ENCODE assay signal across 10 cellular contexts in the genomic region with DNA sequence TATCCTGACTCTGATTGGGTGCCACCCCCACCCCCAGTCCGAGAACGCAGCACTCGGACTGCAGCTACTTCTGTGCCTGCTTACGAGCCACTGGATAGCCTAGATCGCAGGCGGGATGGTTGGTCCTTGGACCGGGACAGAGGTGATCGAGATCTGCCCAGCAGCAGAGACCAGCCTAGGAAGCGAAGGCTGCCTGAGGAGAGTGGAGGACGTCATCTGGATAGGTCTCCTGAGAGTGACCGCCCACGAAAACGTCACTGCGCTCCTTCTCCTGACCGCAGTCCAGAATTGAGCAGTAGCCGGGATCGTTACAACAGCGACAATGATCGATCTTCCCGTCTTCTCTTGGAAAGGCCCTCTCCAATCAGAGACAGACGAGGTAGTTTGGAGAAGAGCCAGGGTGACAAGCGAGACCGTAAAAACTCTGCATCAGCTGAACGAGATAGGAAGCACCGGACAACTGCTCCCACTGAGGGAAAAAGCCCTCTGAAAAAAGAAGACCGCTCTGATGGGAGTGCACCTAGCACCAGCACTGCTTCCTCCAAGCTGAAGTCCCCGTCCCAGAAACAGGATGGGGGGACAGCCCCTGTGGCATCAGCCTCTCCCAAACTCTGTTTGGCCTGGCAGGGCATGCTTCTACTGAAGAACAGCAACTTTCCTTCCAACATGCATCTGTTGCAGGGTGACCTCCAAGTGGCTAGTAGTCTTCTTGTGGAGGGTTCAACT. TPM values are rescaled to one million over a fixed set of nuclear protein-coding genes. Genes with fewer than 3 reads are reported as not detected.
DNase-seq lines count a peak whose midpoint lies in the region; ATAC-seq and TF ChIP-seq lines count a peak whose summit lies in the region.
"Had no signal": no experiment of that assay in that cellular context is flagged by ENCODE, and none has a peak within 500 bp of the region (broad histone marks: within the 10 kb centered on the region; RNA-seq: fewer than 3 reads in every experiment).

No MANE protein-coding gene starts in this region.

- H3K36me3 ChIP-seq in breast epithelium (no peaks in the 10 kb centered on the region), OCI-LY7 (ENCODE audit: insufficient read depth, low read length) (peaks cover 68% of the 10 kb centered on the region)

- H3K4me3 ChIP-seq in breast epithelium: peak overlapping the region in 2 of 3 donors; percentile 85 to 94
- peak overlapping the region; percentile 93 for H3K4me3 ChIP-seq in OCI-LY7 (ENCODE audit: low read depth, low read length, poor library complexity, severe bottlenecking)
- peak overlapping the region; percentile 99 for H3K4me3 ChIP-seq in fibroblast of villous mesenchyme (ENCODE audit: low read depth, low read length)

- no peak overlapping the region for H2AFZ ChIP-seq in OCI-LY7 (ENCODE audit: low read length)

- H3K27me3 ChIP-seq in breast epithelium: no peaks in the 10 kb centered on the region

- peaks cover 85% of the 10 kb centered on the region for H3K79me2 ChIP-seq in OCI-LY7 (ENCODE audit: insufficient read depth, low read depth, low read length)

- CTCF ChIA-PET in MCF 10A (lab: Yijun Ruan, JAX) (interaction anchor here (1.1 to 7.1 kb wide), 4 partner anchors 28 to 132 kb away, joined by 3 to 43 read pairs (median 4); no protein-coding TSS in a partner anchor), OCI-LY7 (lab: Charles Lee; ENCODE audit: unreplicated experiment) (interaction anchor here (0.9 kb wide), 1 partner anchor 70 kb away, joined by 3 read pairs; no protein-coding TSS in a partner anchor)

- no peaks in the 10 kb centered on the region for H3K9me3 Mint-ChIP-seq in MCF 10A (ENCODE audit: unreplicated experiment)
- no peaks in the 10 kb centered on the region for H3K9me3 Mint-ChIP-seq in stimulated activated naive CD8-positive, alpha-beta T cell treated with anti-CD3 and anti-CD28 coated beads, Interleukin-15, amount 100 ng/mL, for 72 hours

- H3K27me3 Mint-ChIP-seq in MCF 10A (ENCODE audit: insufficient read depth, unreplicated experiment): no peaks in the 10 kb centered on the region
- H3K27me3 Mint-ChIP-seq in stimulated activated naive CD8-positive, alpha-beta T cell treated with anti-CD3 and anti-CD28 coated beads, Interleukin-15, amount 100 ng/mL, for 72 hours: no peaks in the 10 kb centered on the region
- H3K27me3 Mint-ChIP-seq: activated naive CD8-positive, alpha-beta T cell had no signal

- H4K20me1 ChIP-seq in OCI-LY7 (ENCODE audit: insufficient read depth, low read length): peaks cover 59% of the 10 kb centered on the region

- intact Hi-C loops in breast epithelium (cut with DNase I; ENCODE audit: low total_unique reads): no loop called here
- intact Hi-C loops in MCF 10A (cut with micrococcal nuclease): no loop called here
- intact Hi-C loops in OCI-LY7 (cut with micrococcal nuclease; ENCODE audit: unreplicated experiment): no loop called here

- H3K4me3 Mint-ChIP-seq in MCF 10A (ENCODE audit: unreplicated experiment): no peak overlapping the region
- no peak overlapping the region for H3K4me3 Mint-ChIP-seq in stimulated activated naive CD8-positive, alpha-beta T cell treated with anti-CD3 and anti-CD28 coated beads, Interleukin-15, amount 100 ng/mL, for 72 hours
- H3K4me3 Mint-ChIP-seq: activated naive CD8-positive, alpha-beta T cell had no signal

- no peaks in the 10 kb centered on the region for H3K9me2 ChIP-seq in OCI-LY7 (ENCODE audit: insufficient read depth, low read length)

- H3K4me1 Mint-ChIP-seq in MCF 10A (ENCODE audit: insufficient read depth, unreplicated experiment): peaks cover 46% of the 10 kb centered on the region
- peaks cover 68% of the 10 kb centered on the region for H3K4me1 Mint-ChIP-seq in stimulated activated naive CD8-positive, alpha-beta T cell treated with anti-CD3 and anti-CD28 coated beads, Interleukin-15, amount 100 ng/mL, for 72 hours

- no peak for TF ChIP-seq POLR2A in breast epithelium (IDR thresholded peaks at IDR 0.05)

- no peak for ATAC-seq in stimulated activated naive CD8-positive, alpha-beta T cell treated with anti-CD3 and anti-CD28 coated beads, Interleukin-15, amount 100 ng/mL, for 72 hours
- ATAC-seq in HG03571 (IDR thresholded peaks at IDR 0.05; ENCODE audit: unreplicated experiment): no peak
- no peak for ATAC-seq in HG03378 (IDR thresholded peaks at IDR 0.05; ENCODE audit: unreplicated experiment)

- TF ChIP-seq CTCF in breast epithelium (IDR thresholded peaks at IDR 0.05) (no peak), MCF 10A (IDR thresholded peaks at IDR 0.05; ENCODE audit: unreplicated experiment) (no peak), OCI-LY7 (conservative IDR thresholded peaks at IDR 0.05; ENCODE audit: low read length) (no peak), fibroblast of villous mesenchyme (IDR thresholded peaks at IDR 0.05; ENCODE audit: insufficient read depth, low read depth, low read length) (no peak)

- BruUV-seq in MCF 10A (replicated peaks; lab: Mats Ljungman, UMichigan) (no TSS peak), OCI-LY7 (replicated peaks; lab: Mats Ljungman, UMichigan) (no TSS peak)

- H3K27ac Mint-ChIP-seq in MCF 10A (ENCODE audit: low read depth, unreplicated experiment): no peak overlapping the region
- H3K27ac Mint-ChIP-seq in stimulated activated naive CD8-positive, alpha-beta T cell treated with anti-CD3 and anti-CD28 coated beads, Interleukin-15, amount 100 ng/mL, for 72 hours: peak overlapping the region; percentile 19 to 34
- H3K27ac Mint-ChIP-seq: activated naive CD8-positive, alpha-beta T cell had no signal

- H3K27ac ChIP-seq in breast epithelium (no peak overlapping the region), OCI-LY7 (ENCODE audit: low read depth, low read length, poor library complexity, severe bottlenecking) (peak overlapping the region; percentile 92)

- DNase-seq in breast epithelium (ENCODE audit: low spot score in 2 of 2) (no peak), MCF 10A (ENCODE audit: unreplicated experiment) (no peak), OCI-LY7 (ENCODE audit: low spot score) (no peak), fibroblast of villous mesenchyme (ENCODE audit: low read depth) (peak; percentile 63)
- DNase-seq in stimulated activated naive CD8-positive, alpha-beta T cell treated with anti-CD3 and anti-CD28 coated beads, Interleukin-15, amount 100 ng/mL, for 72 hours: no peak
- DNase-seq in stimulated activated CD4-positive, alpha-beta T cell treated with anti-CD3 and anti-CD28 coated beads, Interleukin-1b, Interleukin-23, amount 100 ng/mL, for 48 hours: no peak
- DNase-seq: HCEC 1CT had no signal

- H3K4me1 ChIP-seq in breast epithelium (peaks cover 0 to 17% of the 10 kb centered on the region in 2 donors), OCI-LY7 (ENCODE audit: insufficient read depth, low read length, poor library complexity, severe bottlenecking) (peaks cover 46% of the 10 kb centered on the region)

- no peaks in the 10 kb centered on the region for H3K9me3 ChIP-seq in breast epithelium
- H3K9me3 ChIP-seq in OCI-LY7 (ENCODE audit: low read length): no peaks in the 10 kb centered on the region

- POLR2A ChIA-PET in MCF 10A (lab: Yijun Ruan, JAX) (interaction anchor here (0.6 to 6.4 kb wide), 9 partner anchors 7 to 1280 kb away, joined by 3 to 114 read pairs (median 14); partner anchors contain the start of genes LAMTOR5 and SLC16A4), OCI-LY7 (lab: Charles Lee) (interaction anchor here (0.6 to 6.1 kb wide), 2 partner anchors 44 to 332 kb away, joined by 3 to 39 read pairs; no protein-coding TSS in a partner anchor)

- H3K4me2 ChIP-seq in OCI-LY7 (ENCODE audit: low read length): peak overlapping the region; percentile 98

- H3K36me3 Mint-ChIP-seq in MCF 10A (ENCODE audit: insufficient read depth, unreplicated experiment): peaks cover 51% of the 10 kb centered on the region

RNA-seq across cellular contexts. Expression of gene RBM15, which starts 2.1 kb away (rescaled TPM):
- total RNA-seq in breast epithelium (10 to 100 TPM; 33.4 to 47.1 (median 35.4) TPM), MCF 10A (2022) (31.4 and 35.9 TPM in 2 replicates), OCI-LY7 (2022) (119 and 137 TPM in 2 replicates), fibroblast of villous mesenchyme (42.2 and 54.0 TPM in 2 replicates)
- 221 and 231 TPM in 2 replicates for total RNA-seq in OCI-LY7 (2014; rRNA removed; shearing (Covaris generic))

RNA-seq across cellular contexts. Expression of gene SLC16A4, which starts 49.5 kb away (rescaled TPM):
- total RNA-seq in breast epithelium (10 to 100 TPM in 2 of 3 donors, under 1 TPM in 1; 0.96 to 31.5 (median 14.4) TPM), MCF 10A (2022) (9.8 and 11.0 TPM in 2 replicates), OCI-LY7 (2022) (0.15 and 0.38 TPM in 2 replicates), fibroblast of villous mesenchyme (73.4 and 241 TPM in 2 replicates)
- 0.22 TPM in 1 of 2 replicates, not detected in the other for total RNA-seq in OCI-LY7 (2014; rRNA removed; shearing (Covaris generic))
